ENCODE assay signal across 33 cellular contexts in the genomic region with DNA sequence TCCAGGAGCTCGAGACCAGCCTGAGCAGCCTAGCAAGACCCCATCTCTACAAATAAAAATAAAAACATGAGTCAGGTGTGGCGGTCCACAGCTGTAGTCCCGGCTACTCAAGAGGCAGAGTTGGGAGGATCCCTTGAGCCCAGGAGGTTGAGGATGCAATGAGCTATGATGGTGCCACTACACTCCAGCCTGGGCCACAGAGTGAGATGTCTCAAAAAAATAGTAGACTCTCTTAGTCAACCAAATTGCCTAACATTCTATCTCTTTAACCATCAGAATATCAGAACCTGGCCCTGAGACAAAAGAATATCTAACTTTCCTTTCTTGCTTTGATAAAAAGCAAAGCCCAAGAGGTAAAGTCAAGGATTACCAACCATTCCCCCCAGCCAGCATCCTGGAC.
"Had no signal": no experiment of that assay in that cellular context is flagged by ENCODE, and none has a peak within 500 bp of the region (broad histone marks: within the 10 kb centered on the region; RNA-seq: fewer than 3 reads in every experiment).

No MANE protein-coding gene starts in this region.

- H3K27me3 ChIP-seq: MG63 had no signal

- H3K9me3 ChIP-seq: MG63 had no signal

- H3K4me3 ChIP-seq: MG63 had no signal

- DNase-seq: Karpas-422, Kasumi-1, MG63, MM.1S, MV-4-11, NCI-H1048, NCI-H1092, NCI-H1092 treated with DMSO at 0.1 percent for 48 hours, NCI-H1105, NCI-H1105 treated with DMSO at 0.1 percent for 48 hours, NCI-H1417, NCI-H1417 treated with DMSO at 0.1 percent for 48 hours, NCI-H1436, NCI-H1436 treated with DMSO at 0.1 percent for 48 hours, NCI-H146, NCI-H1694, NCI-H1694 treated with DMSO at 0.1 percent for 48 hours, NCI-H187, NCI-H187 treated with DMSO at 0.1 percent for 48 hours, NCI-H1930, NCI-H2029, NCI-H2029 treated with DMSO at 0.1 percent for 48 hours, NCI-H2081, NCI-H2081 treated with DMSO at 0.1 percent for 48 hours, NCI-H2107, NCI-H2171, NCI-H2171 treated with DMSO at 0.1 percent for 48 hours, NCI-H2227 treated with DMSO at 0.1 percent for 48 hours, NCI-H345, NCI-H446, NCI-H446 treated with DMSO at 0.1 percent for 48 hours, NCI-H510A, NCI-H510A treated with DMSO at 0.1 percent for 48 hours had no signal

- H3K36me3 ChIP-seq: MG63 had no signal
